ENCODE assay signal across 2 cellular contexts in genomic region chr14:64686216-64686615, GRCh38.
TF ChIP-seq lines count a peak whose summit lies in the region.

No MANE protein-coding gene starts in this region.

TF ChIP-seq in GM23338, 12 proteins besides CTCF, POLR2A, EP300 and RAD21:
- TF ChIP-seq ZNF114 (CRISPR knock-in tag; IDR thresholded peaks at IDR 0.05), result no peak
- TF ChIP-seq REST (IDR thresholded peaks at IDR 0.05; ENCODE audit: unreplicated experiment), result no peak
- TF ChIP-seq ZNF462 (CRISPR knock-in tag; IDR thresholded peaks at IDR 0.05), result no peak
- TF ChIP-seq JUNB (IDR thresholded peaks at IDR 0.05; ENCODE audit: unreplicated experiment), result no peak
- TF ChIP-seq ZNF331 (CRISPR knock-in tag; IDR thresholded peaks at IDR 0.05; ENCODE audit: low read depth), result no peak
- TF ChIP-seq EZH2 (IDR thresholded peaks at IDR 0.05; ENCODE audit: low read depth, unreplicated experiment), result no peak
- no peak for TF ChIP-seq POLR2AphosphoS5 (IDR thresholded peaks at IDR 0.05; ENCODE audit: low read depth)
- TF ChIP-seq CREB1 (CRISPR knock-in tag; IDR thresholded peaks at IDR 0.05; ENCODE audit: low read depth), result no peak

TF ChIP-seq in GM12878, 131 proteins besides CTCF, POLR2A, EP300 and RAD21:
- TF ChIP-seq SIN3A (IDR thresholded peaks at IDR 0.05; ENCODE audit: low read depth, low read length) (no peak), PBX3 (IDR thresholded peaks at IDR 0.05; ENCODE audit: insufficient replicate concordance, low read depth, low read length) (peak; percentile 46), TCF3 (IDR thresholded peaks at IDR 0.05; ENCODE audit: borderline replicate concordance, insufficient read depth, low read depth, low read length) (0 out of 2 replicates have a peak, but pooled peaks have one; percentile 27), TCF7 (IDR thresholded peaks at IDR 0.05; ENCODE audit: borderline replicate concordance) (no peak), ATF2 (IDR thresholded peaks at IDR 0.05; ENCODE audit: low read length) (no peak), ZNF274 (IDR thresholded peaks at IDR 0.05; ENCODE audit: insufficient read depth, insufficient read length) (no peak), BCL3 (IDR thresholded peaks at IDR 0.05; ENCODE audit: borderline replicate concordance, insufficient read depth, low read depth, low read length, poor library complexity, severe bottlenecking) (peak; percentile 96)
